In the genomic region with DNA sequence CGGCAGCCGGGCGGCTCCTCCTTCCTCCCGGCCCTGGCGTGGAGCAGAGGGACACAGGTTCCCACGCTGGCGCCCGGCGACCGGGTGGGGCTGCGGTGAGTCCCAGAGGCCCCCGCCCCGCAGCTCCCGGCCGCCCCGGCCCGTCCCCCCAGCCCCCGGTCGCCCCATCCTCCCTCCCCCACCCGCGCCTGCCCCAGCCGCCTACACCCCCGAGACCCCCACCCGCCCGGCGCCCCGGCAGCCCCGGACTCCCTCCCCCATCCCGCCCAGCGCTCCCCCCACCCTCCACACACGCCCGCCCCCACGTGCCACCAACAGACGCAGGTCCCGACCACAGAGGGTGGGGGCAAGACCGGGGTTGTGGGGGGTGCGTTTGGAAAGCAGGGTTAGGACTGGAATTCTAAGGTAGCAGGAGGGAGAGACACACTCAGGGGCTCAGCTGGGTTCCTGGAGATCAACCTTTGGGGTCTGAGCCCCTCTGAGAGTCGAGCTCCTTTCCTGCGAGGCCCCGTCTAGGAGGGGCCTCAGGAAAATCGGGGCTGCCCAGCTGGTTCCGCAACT, we compare ENCODE assay signal across 8 cellular contexts. TPM values are rescaled to one million over a fixed set of nuclear protein-coding genes. Genes with fewer than 3 reads are reported as not detected.
DNase-seq lines count a peak whose midpoint lies in the region; ATAC-seq lines count a peak whose summit lies in the region.

No MANE protein-coding gene starts in this region.

- H3K36me3 Mint-ChIP-seq in activated T-helper 1 cell treated with anti-CD3 and anti-CD28 coated beads, Interleukin-12 subunit alpha, Interleukin-12 subunit beta, Interleukin-2, Interleukin-4 antibody, amounts not matched to agents 30 ng/mL and 10 ng/mL and 1 ng/mL, durations not matched to agents 14 hours and 24 hours and 36 hours (ENCODE audit: low read depth): peaks cover 15% of the 10 kb centered on the region

- H3K4me1 Mint-ChIP-seq in activated T-helper 1 cell treated with anti-CD3 and anti-CD28 coated beads, Interleukin-12 subunit alpha, Interleukin-12 subunit beta, Interleukin-2, Interleukin-4 antibody, amounts not matched to agents 30 ng/mL and 10 ng/mL and 1 ng/mL, durations not matched to agents 14 hours and 24 hours and 36 hours (ENCODE audit: low read depth): peaks cover 33% of the 10 kb centered on the region

- DNase-seq in Right ventricle myocardium superior: no peak
- DNase-seq in cardiac septum (ENCODE audit: low spot score): no peak
- DNase-seq in activated T-helper 1 cell treated with anti-CD3 and anti-CD28 coated beads, Interleukin-12 subunit alpha, Interleukin-12 subunit beta, Interleukin-2, Interleukin-4 antibody, amounts not matched to agents 30 ng/mL and 10 ng/mL and 1 ng/mL, durations not matched to agents 14 hours and 24 hours and 36 hours (ENCODE audit: low spot score): no peak
- peak in 1 of 2 donors; percentile 27 for DNase-seq in left colon
- DNase-seq in ureter (ENCODE audit: low spot score): peak; percentile 47
- no peak for DNase-seq in GM19240 (ENCODE audit: insufficient read length, low spot score)
- DNase-seq in midbrain (lab: John Stamatoyannopoulos, UW): no peak

- peak overlapping the region; percentile 55 for H3K27ac Mint-ChIP-seq in activated T-helper 1 cell treated with anti-CD3 and anti-CD28 coated beads, Interleukin-12 subunit alpha, Interleukin-12 subunit beta, Interleukin-2, Interleukin-4 antibody, amounts not matched to agents 30 ng/mL and 10 ng/mL and 1 ng/mL, durations not matched to agents 14 hours and 24 hours and 36 hours

- H3K9me3 Mint-ChIP-seq in activated T-helper 1 cell treated with anti-CD3 and anti-CD28 coated beads, Interleukin-12 subunit alpha, Interleukin-12 subunit beta, Interleukin-2, Interleukin-4 antibody, amounts not matched to agents 30 ng/mL and 10 ng/mL and 1 ng/mL, durations not matched to agents 14 hours and 24 hours and 36 hours: no peaks in the 10 kb centered on the region

- H3K4me3 Mint-ChIP-seq in activated T-helper 1 cell treated with anti-CD3 and anti-CD28 coated beads, Interleukin-12 subunit alpha, Interleukin-12 subunit beta, Interleukin-2, Interleukin-4 antibody, amounts not matched to agents 30 ng/mL and 10 ng/mL and 1 ng/mL, durations not matched to agents 14 hours and 24 hours and 36 hours: peak overlapping the region; percentile 71

- ATAC-seq in Right ventricle myocardium superior (ENCODE audit: poor library complexity): peak; percentile 2
- ATAC-seq in left colon: peak; percentile 0
- ATAC-seq in HG03432 (IDR thresholded peaks at IDR 0.05; ENCODE audit: unreplicated experiment): no peak

- intact Hi-C loops in Right ventricle myocardium superior (cut with DNase I): no loop called here
- intact Hi-C loops in cardiac septum (cut with DNase I): no loop called here
- intact Hi-C loops in activated T-helper 1 cell treated with anti-CD3 and anti-CD28 coated beads, Interleukin-12 subunit alpha, Interleukin-12 subunit beta, Interleukin-2, Interleukin-4 antibody, amounts not matched to agents 30 ng/mL and 10 ng/mL and 1 ng/mL, durations not matched to agents 14 hours and 24 hours and 36 hours (cut with micrococcal nuclease): loop anchor here (2.0 to 5.0 kb wide), 5 partner anchors 20 to 68 kb away; partner anchors contain the start of genes PSMD13 and SIRT3
- intact Hi-C loops in left colon (cut with DNase I, micrococcal nuclease): no loop called here

- H3K27me3 Mint-ChIP-seq in activated T-helper 1 cell treated with anti-CD3 and anti-CD28 coated beads, Interleukin-12 subunit alpha, Interleukin-12 subunit beta, Interleukin-2, Interleukin-4 antibody, amounts not matched to agents 30 ng/mL and 10 ng/mL and 1 ng/mL, durations not matched to agents 14 hours and 24 hours and 36 hours (ENCODE audit: insufficient read depth): peaks cover 6% of the 10 kb centered on the region

RNA-seq across cellular contexts. Expression of gene PGGHG, which starts 0.3 kb away (rescaled TPM):
- total RNA-seq in Right ventricle myocardium superior (6.1 TPM), cardiac septum (11.0 TPM), left colon (10 to 100 TPM; 18.8 to 20.6 TPM), ureter (45.0 TPM)
- total RNA-seq in activated T-helper 1 cell treated with anti-CD3 and anti-CD28 coated beads, Interleukin-12 subunit alpha, Interleukin-12 subunit beta, Interleukin-2, Interleukin-4 antibody, amounts not matched to agents 30 ng/mL and 10 ng/mL and 1 ng/mL, durations not matched to agents 14 hours and 24 hours and 36 hours: 164 and 167 TPM in 2 replicates

RNA-seq across cellular contexts. Expression of gene IFITM5, which starts 10.1 kb away (rescaled TPM):
- total RNA-seq in Right ventricle myocardium superior: not detected
- total RNA-seq in cardiac septum: not detected
- total RNA-seq in activated T-helper 1 cell treated with anti-CD3 and anti-CD28 coated beads, Interleukin-12 subunit alpha, Interleukin-12 subunit beta, Interleukin-2, Interleukin-4 antibody, amounts not matched to agents 30 ng/mL and 10 ng/mL and 1 ng/mL, durations not matched to agents 14 hours and 24 hours and 36 hours: not detected in 2 replicates
- not detected for total RNA-seq in left colon
- total RNA-seq in ureter: not detected

RNA-seq across cellular contexts. Expression of gene NLRP6, which starts 11.0 kb away (rescaled TPM):
- 0.11 TPM for total RNA-seq in Right ventricle myocardium superior
- total RNA-seq in cardiac septum: 0.19 TPM
- total RNA-seq in activated T-helper 1 cell treated with anti-CD3 and anti-CD28 coated beads, Interleukin-12 subunit alpha, Interleukin-12 subunit beta, Interleukin-2, Interleukin-4 antibody, amounts not matched to agents 30 ng/mL and 10 ng/mL and 1 ng/mL, durations not matched to agents 14 hours and 24 hours and 36 hours: 4.9 and 5.2 TPM in 2 replicates
- under 1 TPM; 0.92 TPM for total RNA-seq in left colon
- total RNA-seq in ureter: 0.36 TPM

RNA-seq across cellular contexts. Expression of gene IFITM2, which starts 18.4 kb away (rescaled TPM):
- total RNA-seq in Right ventricle myocardium superior (194 TPM), cardiac septum (215 TPM), left colon (100 to 1,000 TPM in 1 of 2 donors, 10 to 100 TPM in 1; 87.7 to 133 TPM), ureter (408 TPM)
- total RNA-seq in activated T-helper 1 cell treated with anti-CD3 and anti-CD28 coated beads, Interleukin-12 subunit alpha, Interleukin-12 subunit beta, Interleukin-2, Interleukin-4 antibody, amounts not matched to agents 30 ng/mL and 10 ng/mL and 1 ng/mL, durations not matched to agents 14 hours and 24 hours and 36 hours: 494 and 521 TPM in 2 replicates

RNA-seq across cellular contexts. Expression of gene IFITM1, which starts 24.6 kb away (rescaled TPM):
- total RNA-seq in Right ventricle myocardium superior (83.1 TPM), cardiac septum (123 TPM), left colon (100 to 1,000 TPM in 1 of 2 donors, 10 to 100 TPM in 1; 85.6 to 127 TPM), ureter (150 TPM)
- total RNA-seq in activated T-helper 1 cell treated with anti-CD3 and anti-CD28 coated beads, Interleukin-12 subunit alpha, Interleukin-12 subunit beta, Interleukin-2, Interleukin-4 antibody, amounts not matched to agents 30 ng/mL and 10 ng/mL and 1 ng/mL, durations not matched to agents 14 hours and 24 hours and 36 hours: 208 and 214 TPM in 2 replicates
